In genomic region chr9:36218011-36218410, GRCh38 we compare ENCODE assay signal across 15 cellular contexts. TPM values are rescaled to one million over a fixed set of nuclear protein-coding genes. Genes with fewer than 3 reads are reported as not detected.
DNase-seq lines count a peak whose midpoint lies in the region; ATAC-seq lines count a peak whose summit lies in the region.
"Had no signal": no experiment of that assay in that cellular context is flagged by ENCODE, and none has a peak within 500 bp of the region (broad histone marks: within the 10 kb centered on the region; RNA-seq: fewer than 3 reads in every experiment).

No MANE protein-coding gene starts in this region.

- no peak overlapping the region for H3K27ac ChIP-seq in CD8-positive, alpha-beta memory T cell (ENCODE audit: low read depth, low read length)
- H3K27ac ChIP-seq in layer of hippocampus (ENCODE audit: low read depth, low read length): peak overlapping the region; percentile 32
- H3K27ac ChIP-seq: colonic mucosa had no signal

- peaks cover 17% of the 10 kb centered on the region for H3K4me1 ChIP-seq in CD8-positive, alpha-beta memory T cell (ENCODE audit: insufficient read depth, low read length)
- H3K4me1 ChIP-seq: colonic mucosa had no signal

- H3K27me3 Mint-ChIP-seq in CD8-positive, alpha-beta memory T cell: no peaks in the 10 kb centered on the region
- H3K27me3 Mint-ChIP-seq in activated CD4-positive, alpha-beta memory T cell treated with anti-CD3 and anti-CD28 coated beads, Interleukin-2, amount 10 ng/mL, durations not matched to agents 7 days and 5 days: no peaks in the 10 kb centered on the region

- H3K36me3 ChIP-seq in CD8-positive, alpha-beta memory T cell (ENCODE audit: insufficient read depth, low read length): peaks cover 21% of the 10 kb centered on the region

- ATAC-seq in HG02852 (IDR thresholded peaks at IDR 0.05; ENCODE audit: unreplicated experiment) (no peak), GM21515 (IDR thresholded peaks at IDR 0.05; ENCODE audit: unreplicated experiment) (no peak)

- DNase-seq in CD8-positive, alpha-beta memory T cell: no peak
- DNase-seq in NCI-H146 (lab: John Stamatoyannopoulos, UW): peak; percentile 59
- no peak for DNase-seq in activated CD4-positive, alpha-beta memory T cell treated with anti-CD3 and anti-CD28 coated beads, Interleukin-2, amount 10 ng/mL, durations not matched to agents 7 days and 5 days
- no peak for DNase-seq in cortex of kidney (lab: John Stamatoyannopoulos, UW)
- DNase-seq in NCI-H82 (lab: John Stamatoyannopoulos, UW): no peak
- DNase-seq: colonic mucosa, GOT3, NCI-H446 had no signal

- H3K27me3 ChIP-seq in CD8-positive, alpha-beta memory T cell (ENCODE audit: insufficient read depth, low read length, poor library complexity, severe bottlenecking): no peaks in the 10 kb centered on the region
- H3K27me3 ChIP-seq in layer of hippocampus (ENCODE audit: control insufficient read depth, insufficient read depth, low read length): no peaks in the 10 kb centered on the region
- H3K27me3 ChIP-seq: colonic mucosa had no signal

- CTCF ChIA-PET in CD8-positive, alpha-beta memory T cell (lab: Charles Lee): no interaction called here
- CTCF ChIA-PET in activated CD4-positive, alpha-beta memory T cell treated with anti-CD3 and anti-CD28 coated beads, Interleukin-2, amount 10 ng/mL, durations not matched to agents 7 days and 5 days (lab: Charles Lee): interaction anchor here (1.0 kb wide), 3 partner anchors 27 to 117 kb away, joined by 3 to 4 read pairs (median 4); partner anchors contain the start of gene CLTA

- peak overlapping the region; percentile 12 to 87 (median 58) for H3K27ac Mint-ChIP-seq in CD8-positive, alpha-beta memory T cell
- H3K27ac Mint-ChIP-seq in activated CD4-positive, alpha-beta memory T cell treated with anti-CD3 and anti-CD28 coated beads, Interleukin-2, amount 10 ng/mL, durations not matched to agents 7 days and 5 days: peak overlapping the region; percentile 79

- no peak overlapping the region for H3K4me3 ChIP-seq in CD8-positive, alpha-beta memory T cell (ENCODE audit: low read length)
- H3K4me3 ChIP-seq: colonic mucosa, skin epidermis had no signal

- H3K4me3 Mint-ChIP-seq in CD8-positive, alpha-beta memory T cell: no peak overlapping the region
- peak overlapping the region; percentile 26 for H3K4me3 Mint-ChIP-seq in activated CD4-positive, alpha-beta memory T cell treated with anti-CD3 and anti-CD28 coated beads, Interleukin-2, amount 10 ng/mL, durations not matched to agents 7 days and 5 days

- H3K9me3 ChIP-seq in CD8-positive, alpha-beta memory T cell (ENCODE audit: low read length): peaks cover 7% of the 10 kb centered on the region
- H3K9me3 ChIP-seq: colonic mucosa had no signal

- POLR2A ChIA-PET in CD8-positive, alpha-beta memory T cell (lab: Charles Lee): no interaction called here
- POLR2A ChIA-PET in activated CD4-positive, alpha-beta memory T cell treated with anti-CD3 and anti-CD28 coated beads, Interleukin-2, amount 10 ng/mL, durations not matched to agents 7 days and 5 days (lab: Charles Lee): interaction anchor here (0.8 to 5.2 kb wide), 5 partner anchors 11 to 40 kb away, joined by 3 to 40 read pairs (median 6); partner anchors contain the start of genes CLTA and GNE

- H3K36me3 Mint-ChIP-seq in CD8-positive, alpha-beta memory T cell: peaks cover 12 to 88% (median 18%) of the 10 kb centered on the region in 3 donors
- peaks cover 78% of the 10 kb centered on the region for H3K36me3 Mint-ChIP-seq in activated CD4-positive, alpha-beta memory T cell treated with anti-CD3 and anti-CD28 coated beads, Interleukin-2, amount 10 ng/mL, durations not matched to agents 7 days and 5 days (ENCODE audit: low read depth)

- peaks cover 29 to 44% (median 44%) of the 10 kb centered on the region in 3 donors for H3K4me1 Mint-ChIP-seq in CD8-positive, alpha-beta memory T cell
- H3K4me1 Mint-ChIP-seq in activated CD4-positive, alpha-beta memory T cell treated with anti-CD3 and anti-CD28 coated beads, Interleukin-2, amount 10 ng/mL, durations not matched to agents 7 days and 5 days: peaks cover 62% of the 10 kb centered on the region

- peaks cover 0 to 7% (median 4%) of the 10 kb centered on the region in 5 donors for H3K9me3 Mint-ChIP-seq in CD8-positive, alpha-beta memory T cell
- H3K9me3 Mint-ChIP-seq in activated CD4-positive, alpha-beta memory T cell treated with anti-CD3 and anti-CD28 coated beads, Interleukin-2, amount 10 ng/mL, durations not matched to agents 7 days and 5 days: no peaks in the 10 kb centered on the region

RNA-seq across cellular contexts. Expression of gene CLTA, which starts 27.3 kb away (rescaled TPM):
- 100 to 1,000 TPM; 185 to 186 TPM for total RNA-seq in CD8-positive, alpha-beta memory T cell
- 77.6 TPM for polyA plus RNA-seq in CD8-positive, alpha-beta memory T cell
- total RNA-seq in activated CD4-positive, alpha-beta memory T cell treated with anti-CD3 and anti-CD28 coated beads, Interleukin-2, amount 10 ng/mL, durations not matched to agents 7 days and 5 days: 100 to 1,000 TPM; 150 to 151 TPM

RNA-seq across cellular contexts. Expression of gene GNE, which starts 40.2 kb away (rescaled TPM):
- total RNA-seq in CD8-positive, alpha-beta memory T cell: 10 to 100 TPM; 11.6 to 12.7 TPM
- 5.8 TPM for polyA plus RNA-seq in CD8-positive, alpha-beta memory T cell
- 10 to 100 TPM; 22.0 to 23.0 TPM for total RNA-seq in activated CD4-positive, alpha-beta memory T cell treated with anti-CD3 and anti-CD28 coated beads, Interleukin-2, amount 10 ng/mL, durations not matched to agents 7 days and 5 days

RNA-seq across cellular contexts. Expression of gene CCIN, which starts 48.8 kb away (rescaled TPM):
- total RNA-seq in CD8-positive, alpha-beta memory T cell: not detected
- 0.14 TPM for polyA plus RNA-seq in CD8-positive, alpha-beta memory T cell
- under 1 TPM in 1 of 2 experiments, not detected in 1; 0.13 TPM for total RNA-seq in activated CD4-positive, alpha-beta memory T cell treated with anti-CD3 and anti-CD28 coated beads, Interleukin-2, amount 10 ng/mL, durations not matched to agents 7 days and 5 days
- total RNA-seq: HT-29, occipital lobe, OCI-LY7 had no signal
